Comparison of ENCODE assay signal across 22 cellular contexts in genomic region chr9:11506980-11507379, GRCh38.
"Had no signal": no experiment of that assay in that cellular context is flagged by ENCODE, and none has a peak within 500 bp of the region (broad histone marks: within the 10 kb centered on the region; RNA-seq: fewer than 3 reads in every experiment).

No MANE protein-coding gene starts in this region.

- H3K9me3 Mint-ChIP-seq: endodermal cell had no signal

- DNase-seq: colonic mucosa; cortex of kidney; dermis blood vessel endothelial cell; dorsolateral prefrontal cortex; effector CD4-positive, alpha-beta T cell; effector CD8-positive, alpha-beta T cell; effector memory CD4-positive, alpha-beta T cell; effector memory CD8-positive, alpha-beta T cell; endodermal cell; erythroblast; esophagus squamous epithelium; foreskin fibroblast; foreskin keratinocyte; foreskin melanocyte; gastrocnemius medialis; glutamatergic neuron; head of caudate nucleus; heart left ventricle; heart right ventricle had no signal

- H3K27ac Mint-ChIP-seq: dendritic cell treated with granulocyte-macrophage colony-stimulating factor and Interleukin-4, amounts not matched to agents 40 ng/mL and 50 ng/mL, for 4 days; effector memory CD8-positive, alpha-beta T cell; endodermal cell had no signal

- H3K27me3 Mint-ChIP-seq: dendritic cell treated with granulocyte-macrophage colony-stimulating factor and Interleukin-4, amounts not matched to agents 40 ng/mL and 50 ng/mL, for 4 days; effector memory CD8-positive, alpha-beta T cell had no signal

- ATAC-seq: effector memory CD8-positive, alpha-beta T cell; esophagus mucosa; foreskin keratinocyte; gastrocnemius medialis; gastroesophageal sphincter; heart left ventricle; heart right ventricle had no signal

- H3K4me1 Mint-ChIP-seq: endodermal cell had no signal

- H3K4me3 Mint-ChIP-seq: dendritic cell treated with granulocyte-macrophage colony-stimulating factor and Interleukin-4, amounts not matched to agents 40 ng/mL and 50 ng/mL, for 4 days; effector memory CD8-positive, alpha-beta T cell; endodermal cell had no signal
